In genomic region chr3:150078983-150079739, GRCh38 we compare ENCODE assay signal across 9 cellular contexts.
A peak's percentile ranks its signal among the peaks of the same experiment; 100 is the strongest.
DNase-seq lines count a peak whose midpoint lies in the region; ATAC-seq and TF ChIP-seq lines count a peak whose summit lies in the region.
"Had no signal": no experiment of that assay in that cellular context is flagged by ENCODE, and none has a peak within 500 bp of the region (broad histone marks: within the 10 kb centered on the region; RNA-seq: fewer than 3 reads in every experiment).

No MANE protein-coding gene starts in this region.

- H3K4me3 ChIP-seq in astrocyte of the spinal cord (ENCODE audit: low read depth, low read length) = no peak overlapping the region

- ATAC-seq in HG02885 (IDR thresholded peaks at IDR 0.05; ENCODE audit: poor library complexity, unreplicated experiment) = no peak
- ATAC-seq in HG02973 (IDR thresholded peaks at IDR 0.05; ENCODE audit: unreplicated experiment) = no peak

- DNase-seq in A172 (ENCODE audit: low spot score) (peak; percentile 86), HT-29 (ENCODE audit: low spot score) (peak; percentile 41), astrocyte of the spinal cord (ENCODE audit: low read depth, low spot score) (peak; percentile 94), medulla oblongata (ENCODE audit: extremely low spot score) (peak; percentile 15), NCI-H2227 (lab: John Stamatoyannopoulos, UW; ENCODE audit: unreplicated experiment) (no peak)
- DNase-seq in stimulated activated CD4-positive, alpha-beta T cell treated with anti-CD3 and anti-CD28 coated beads, Interleukin-1b, Interleukin-23, amount 100 ng/mL, for 48 hours = no peak
- DNase-seq: central memory CD4-positive, alpha-beta T cell had no signal

- in situ Hi-C loops in astrocyte of the spinal cord (cut with HindIII; ENCODE audit: low sequenced_read_pairs) = no loop called here

- no peak for TF ChIP-seq CTCF in astrocyte of the spinal cord (IDR thresholded peaks at IDR 0.05; ENCODE audit: low read depth, low read length)

Comparison
In these comparisons a context has a peak if more than half of its experiments do, and no peak if none do; other contexts are left out.
1. DNase-seq: peak in A172 (single experiment), HT-29 (single experiment), astrocyte of the spinal cord (single experiment) and medulla oblongata (single experiment); none in stimulated activated CD4-positive, alpha-beta T cell treated with anti-CD3 and anti-CD28 coated beads, Interleukin-1b, Interleukin-23, amount 100 ng/mL, for 48 hours (single experiment) and NCI-H2227 (single experiment).